15 cellular contexts compared by ENCODE assay signal in the genomic region with DNA sequence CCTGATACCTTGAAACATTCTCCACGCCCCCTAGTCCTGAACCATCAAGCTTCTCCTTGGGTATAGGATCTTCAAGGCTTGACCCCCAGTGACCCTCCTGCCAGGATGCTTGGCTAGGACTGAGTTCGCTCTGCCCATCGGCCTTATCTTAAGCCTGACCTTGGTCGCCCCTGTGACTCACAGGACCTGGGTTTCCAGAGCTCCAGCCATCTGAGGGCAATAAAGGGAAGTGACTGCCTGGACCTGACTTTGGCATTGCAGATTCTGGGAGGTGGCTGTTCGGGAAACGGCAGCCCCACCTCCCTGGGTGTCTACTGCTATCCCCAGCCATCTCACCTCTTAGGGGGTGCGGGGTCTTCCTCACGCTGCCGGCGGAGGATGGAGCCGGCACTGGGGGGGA. TPM values are rescaled to one million over a fixed set of nuclear protein-coding genes. Genes with fewer than 3 reads are reported as not detected.
A peak's percentile ranks its signal among the peaks of the same experiment; 100 is the strongest.
DNase-seq lines count a peak whose midpoint lies in the region; ATAC-seq and TF ChIP-seq lines count a peak whose summit lies in the region.
"Had no signal": no experiment of that assay in that cellular context is flagged by ENCODE, and none has a peak within 500 bp of the region (broad histone marks: within the 10 kb centered on the region; RNA-seq: fewer than 3 reads in every experiment).

No MANE protein-coding gene starts in this region.

- H3K4me3 ChIP-seq in right atrium auricular region (no peak overlapping the region), body of pancreas (no peak overlapping the region), mucosa of stomach (ENCODE audit: low read length) (no peak overlapping the region), aorta (ENCODE audit: low read length in 2 of 2) (no peak overlapping the region)
- H3K4me3 ChIP-seq: GM23338, SJSA1, skin epidermis had no signal

- WGBS in body of pancreas, 2 donors, result 58 to 83% methylated on average over 1 to 11 of the region's 11 CpGs
- WGBS in aorta, 2 donors, result 56 to 58% methylated on average over 11 of the region's 11 CpGs

- H3K4me1 ChIP-seq in right atrium auricular region (peaks cover 0 to 65% of the 10 kb centered on the region in 2 donors), body of pancreas (peaks cover 72% of the 10 kb centered on the region), mucosa of stomach (ENCODE audit: control insufficient read depth, insufficient read depth, low read length) (peaks cover 65% of the 10 kb centered on the region), aorta (ENCODE audit: control insufficient read depth in 1 of 2, insufficient read depth in 2 of 2, low read length in 2 of 2) (no peaks in the 10 kb centered on the region)

- peak; percentile 60 for DNase-seq in left cardiac atrium
- no peak for DNase-seq in right atrium auricular region (ENCODE audit: low spot score)
- peak; percentile 51 to 79 (median 65) for DNase-seq in body of pancreas
- no peak for DNase-seq in aorta
- no peak for DNase-seq in cortex of kidney (lab: John Stamatoyannopoulos, UW)
- DNase-seq in GM10248 (ENCODE audit: extremely low spot score), result no peak
- DNase-seq: activated naive CD4-positive, alpha-beta T cell treated with anti-CD3 and anti-CD28 coated beads for 36 hours; DMS 273 treated with DMSO at 0.1 percent for 48 hours; NCI-H1930 had no signal

- H3K27me3 ChIP-seq in right atrium auricular region (no peaks in the 10 kb centered on the region), body of pancreas (no peaks in the 10 kb centered on the region), mucosa of stomach (ENCODE audit: control insufficient read depth, insufficient read depth, low read length) (no peaks in the 10 kb centered on the region), aorta (ENCODE audit: control insufficient read depth in 1 of 2, insufficient read depth in 2 of 2, low read length in 1 of 2) (no peaks in the 10 kb centered on the region)
- H3K27me3 ChIP-seq: SJSA1 had no signal

- POLR2A ChIA-PET in GM10248 (lab: Yijun Ruan, JAX), result no interaction called here

- CTCF ChIA-PET in GM10248 (lab: Yijun Ruan, JAX), result no interaction called here

- no peak for TF ChIP-seq POLR2A in body of pancreas (IDR thresholded peaks at IDR 0.05)

- H3K9ac ChIP-seq in mucosa of stomach (ENCODE audit: low read length), result peak overlapping the region; percentile 68

- TF ChIP-seq CTCF in right atrium auricular region (IDR thresholded peaks at IDR 0.05) (no peak), body of pancreas (IDR thresholded peaks at IDR 0.05) (no peak), GM10248 (IDR thresholded peaks at IDR 0.05; ENCODE audit: control extremely low read depth, extremely low read depth, low read depth, missing control alignments) (no peak)

- intact Hi-C loops in left cardiac atrium (cut with DNase I) (no loop called here), body of pancreas (cut with DNase I) (no loop called here), aorta (cut with DNase I) (no loop called here)

- peak overlapping the region in 1 of 2 donors; percentile 43 for H3K27ac ChIP-seq in right atrium auricular region
- H3K27ac ChIP-seq in body of pancreas, result peak overlapping the region; percentile 88 to 95 (median 93)
- no peak overlapping the region for H3K27ac ChIP-seq in aorta (ENCODE audit: low read depth in 1 of 2, low read length in 2 of 2)
- H3K27ac ChIP-seq: neutrophil, SJSA1 had no signal

- H3K36me3 ChIP-seq in right atrium auricular region (no peaks in the 10 kb centered on the region), body of pancreas (replicated peaks in 1 of 2; ENCODE audit: insufficient read depth in 1 of 2, low read depth in 2 of 2) (peaks cover 0 to 4% of the 10 kb centered on the region in 2 donors), mucosa of stomach (ENCODE audit: control insufficient read depth, insufficient read depth, low read length) (no peaks in the 10 kb centered on the region), aorta (ENCODE audit: control insufficient read depth in 1 of 2, insufficient read depth in 2 of 2, low read length in 1 of 2) (no peaks in the 10 kb centered on the region)
- H3K36me3 ChIP-seq: neutrophil had no signal

- no peak for ATAC-seq in left cardiac atrium
- ATAC-seq in body of pancreas, result no peak
- peak; percentile 9 for ATAC-seq in aorta (ENCODE audit: low FRiP score)
- ATAC-seq in HG03097 (IDR thresholded peaks at IDR 0.05; ENCODE audit: low FRiP score, unreplicated experiment), result no peak
- ATAC-seq: GM23338 had no signal

- no peaks in the 10 kb centered on the region for H3K9me3 ChIP-seq in right atrium auricular region
- no peaks in the 10 kb centered on the region for H3K9me3 ChIP-seq in body of pancreas
- H3K9me3 ChIP-seq in mucosa of stomach (ENCODE audit: control insufficient read depth, low read length), result no peaks in the 10 kb centered on the region
- no peaks in the 10 kb centered on the region for H3K9me3 ChIP-seq in aorta (ENCODE audit: control insufficient read depth, low read length)
- H3K9me3 ChIP-seq: neutrophil, SJSA1 had no signal

RNA-seq across cellular contexts. Expression of gene CARD10, which starts 15.4 kb away (rescaled TPM):
- total RNA-seq in left cardiac atrium, result 1 to 10 TPM; 7.7 to 9.2 TPM
- total RNA-seq in right atrium auricular region, result 1 to 10 TPM; 4.2 to 5.8 TPM
- 10 to 100 TPM; 17.4 to 28.7 TPM for total RNA-seq in body of pancreas
- 10 to 100 TPM; 10.1 to 24.9 TPM for total RNA-seq in aorta
- 1 to 10 TPM; 2.2 to 8.8 TPM for polyA plus RNA-seq in aorta
- total RNA-seq: activated naive CD4-positive, alpha-beta T cell treated with anti-CD3 and anti-CD28 coated beads for 36 hours had no signal

RNA-seq across cellular contexts. Expression of gene MFNG, which starts 17.7 kb away (rescaled TPM):
- total RNA-seq in left cardiac atrium (10 to 100 TPM; 14.1 to 17.4 TPM), right atrium auricular region (10 to 100 TPM in 1 of 2 donors, 1 to 10 TPM in 1; 9.9 to 19.5 TPM), body of pancreas (1 to 10 TPM; 3.0 to 7.3 TPM), aorta (10 to 100 TPM; 22.8 to 35.4 TPM)
- polyA plus RNA-seq in aorta, result 10 to 100 TPM in 1 of 2 donors, 1 to 10 TPM in 1; 6.7 to 12.0 TPM
- total RNA-seq: SJSA1 had no signal

RNA-seq across cellular contexts. Expression of gene CDC42EP1, which starts 56.4 kb away (rescaled TPM):
- total RNA-seq in left cardiac atrium, result 10 to 100 TPM; 20.9 to 44.6 TPM
- 10 to 100 TPM; 20.7 to 34.8 TPM for total RNA-seq in right atrium auricular region
- total RNA-seq in body of pancreas, result 10 to 100 TPM; 73.2 to 84.7 TPM
- total RNA-seq in aorta, result 10 to 100 TPM; 69.1 to 76.3 TPM
- 10 to 100 TPM; 26.0 to 44.6 TPM for polyA plus RNA-seq in aorta

Comparison
In these comparisons a context has a peak if more than half of its experiments do, and no peak if none do; other contexts are left out.
1. DNase-seq: peak in left cardiac atrium (single experiment) and body of pancreas (4 of 4); none in right atrium auricular region (single experiment), aorta (0 of 2), cortex of kidney (single experiment) and GM10248 (single experiment).
2. H3K27ac ChIP-seq: peak in body of pancreas (4 of 4); none in aorta (0 of 2).